33 cellular contexts compared by ENCODE assay signal in the genomic region with DNA sequence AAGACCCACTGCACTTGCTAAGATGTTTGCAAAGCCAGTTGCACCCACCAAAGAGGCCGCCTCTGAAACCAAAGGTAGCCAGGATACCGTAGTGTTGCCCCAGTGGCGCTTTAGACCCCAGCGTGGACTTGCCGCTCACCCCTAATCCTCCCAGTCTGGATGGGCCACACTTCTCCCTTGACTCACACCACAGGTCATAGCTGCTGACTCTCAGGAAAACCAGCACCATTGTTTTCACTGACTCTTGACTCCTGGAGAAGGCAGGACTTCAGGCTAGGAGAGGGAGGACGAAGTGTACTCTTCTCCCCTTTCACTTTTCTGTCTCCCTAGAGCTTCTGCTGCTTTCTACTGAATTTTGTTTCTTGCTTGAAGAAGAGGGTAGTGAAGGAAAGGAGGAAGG. TPM values are rescaled to one million over a fixed set of nuclear protein-coding genes. Genes with fewer than 3 reads are reported as not detected.
"Had no signal": no experiment of that assay in that cellular context is flagged by ENCODE, and none has a peak within 500 bp of the region (broad histone marks: within the 10 kb centered on the region; RNA-seq: fewer than 3 reads in every experiment).

No MANE protein-coding gene starts in this region.

- FAIRE-seq: TTC549 had no signal

- H3K4me3 Mint-ChIP-seq: activated CD4-positive, alpha-beta memory T cell treated with anti-CD3 and anti-CD28 coated beads for 36 hours; activated CD4-positive, alpha-beta T cell treated with anti-CD3 and anti-CD28 coated beads for 36 hours; activated naive CD4-positive, alpha-beta T cell treated with anti-CD3 and anti-CD28 coated beads for 36 hours; activated naive CD8-positive, alpha-beta T cell treated with anti-CD3 and anti-CD28 coated beads for 36 hours; activated T-cell treated with anti-CD3 and anti-CD28 coated beads, Interleukin-2, amount 50 U/mL, for 4 hours; activated T-helper 1 cell treated with anti-CD3 and anti-CD28 coated beads, Interleukin-12 subunit alpha, Interleukin-12 subunit beta, Interleukin-2, Interleukin-4 antibody, amounts not matched to agents 30 ng/mL and 10 ng/mL and 1 ng/mL, durations not matched to agents 14 hours and 24 hours and 36 hours; central memory CD8-positive, alpha-beta T cell had no signal

- ATAC-seq: activated CD4-positive, alpha-beta T cell treated with anti-CD3 and anti-CD28 coated beads for 36 hours; activated CD4-positive, CD25-positive, alpha-beta regulatory T cell treated with anti-CD3 and anti-CD28 coated beads, Interleukin-2, amount 50 U/mL, for 24 hours; Panc1 had no signal

- H3K36me3 Mint-ChIP-seq: activated naive CD8-positive, alpha-beta T cell treated with anti-CD3 and anti-CD28 coated beads for 36 hours had no signal

- H3K9me3 Mint-ChIP-seq: activated CD4-positive, alpha-beta memory T cell treated with anti-CD3 and anti-CD28 coated beads for 36 hours; activated naive CD4-positive, alpha-beta T cell treated with anti-CD3 and anti-CD28 coated beads for 36 hours; activated naive CD8-positive, alpha-beta T cell treated with anti-CD3 and anti-CD28 coated beads for 36 hours; activated T-cell treated with anti-CD3 and anti-CD28 coated beads, Interleukin-2, amount 50 U/mL, for 4 hours; activated T-helper 1 cell treated with anti-CD3 and anti-CD28 coated beads, Interleukin-12 subunit alpha, Interleukin-12 subunit beta, Interleukin-2, Interleukin-4 antibody, amounts not matched to agents 30 ng/mL and 10 ng/mL and 1 ng/mL, durations not matched to agents 14 hours and 24 hours and 36 hours; central memory CD8-positive, alpha-beta T cell had no signal

- H3K36me3 ChIP-seq: cardiac muscle cell, MG63, SJCRH30 had no signal

- H3K4me3 ChIP-seq: cardiac muscle cell, MG63, SJCRH30, SK-N-MC had no signal

- H3K27me3 ChIP-seq: cardiac muscle cell, MG63, SJCRH30 had no signal

- H3K27ac Mint-ChIP-seq: activated CD4-positive, alpha-beta memory T cell treated with anti-CD3 and anti-CD28 coated beads for 36 hours; activated CD4-positive, alpha-beta T cell treated with anti-CD3 and anti-CD28 coated beads for 36 hours; activated naive CD4-positive, alpha-beta T cell treated with anti-CD3 and anti-CD28 coated beads for 36 hours; activated naive CD8-positive, alpha-beta T cell treated with anti-CD3 and anti-CD28 coated beads for 36 hours; activated T-helper 1 cell treated with anti-CD3 and anti-CD28 coated beads, Interleukin-12 subunit alpha, Interleukin-12 subunit beta, Interleukin-2, Interleukin-4 antibody, amounts not matched to agents 30 ng/mL and 10 ng/mL and 1 ng/mL, durations not matched to agents 14 hours and 24 hours and 36 hours had no signal

- H3K4me1 ChIP-seq: SJCRH30 had no signal

- H3K27me3 Mint-ChIP-seq: activated CD4-positive, alpha-beta memory T cell treated with anti-CD3 and anti-CD28 coated beads for 36 hours; activated CD4-positive, alpha-beta T cell treated with anti-CD3 and anti-CD28 coated beads for 36 hours; activated naive CD8-positive, alpha-beta T cell treated with anti-CD3 and anti-CD28 coated beads for 36 hours; central memory CD8-positive, alpha-beta T cell had no signal

- H3K4me1 Mint-ChIP-seq: activated CD4-positive, alpha-beta T cell treated with anti-CD3 and anti-CD28 coated beads for 36 hours; activated naive CD8-positive, alpha-beta T cell treated with anti-CD3 and anti-CD28 coated beads for 36 hours; central memory CD8-positive, alpha-beta T cell had no signal

- DNase-seq: activated CD4-positive, alpha-beta memory T cell treated with anti-CD3 and anti-CD28 coated beads for 36 hours; activated CD4-positive, alpha-beta T cell treated with anti-CD3 and anti-CD28 coated beads for 36 hours; activated CD4-positive, alpha-beta T cell treated with anti-CD3 and anti-CD28 coated beads, Interleukin-2, amount 50 U/mL, for 1 hour; activated CD8-positive, alpha-beta memory T cell treated with anti-CD3 and anti-CD28 coated beads, Interleukin-2, amount 50 U/mL, for 4 hours; activated gamma-delta T cell treated with Interleukin-2 at 50 U/mL for 16 hours; activated naive CD4-positive, alpha-beta T cell treated with anti-CD3 and anti-CD28 coated beads for 36 hours; activated naive CD8-positive, alpha-beta T cell treated with anti-CD3 and anti-CD28 coated beads for 36 hours; activated T-cell treated with anti-CD3 and anti-CD28 coated beads for 4 hours; activated T-cell treated with anti-CD3 and anti-CD28 coated beads, Interleukin-2, amount 50 U/mL, for 4 hours; amniotic stem cell; aorta; Kasumi-1; KG1; MG63; NCI-H1048; NCI-H1105 treated with DMSO at 0.1 percent for 48 hours; NCI-H1436; NCI-H1694; NCI-H2029; NCI-H345; NCI-H524 treated with DMSO at 0.1 percent for 48 hours; SHP77; SJCRH30; T1000 had no signal

- H3K9me3 ChIP-seq: MG63, SJCRH30 had no signal

- H3K27ac ChIP-seq: cardiac muscle cell, SJCRH30, SK-N-MC had no signal

RNA-seq across cellular contexts. Expression of gene RAB19, which starts 22.3 kb away (rescaled TPM):
- total RNA-seq: aorta, NCI-H460, RPMI7951, SJCRH30 had no signal
- polyA plus RNA-seq: aorta had no signal
